1 cellular context compared by ENCODE assay signal in the genomic region with DNA sequence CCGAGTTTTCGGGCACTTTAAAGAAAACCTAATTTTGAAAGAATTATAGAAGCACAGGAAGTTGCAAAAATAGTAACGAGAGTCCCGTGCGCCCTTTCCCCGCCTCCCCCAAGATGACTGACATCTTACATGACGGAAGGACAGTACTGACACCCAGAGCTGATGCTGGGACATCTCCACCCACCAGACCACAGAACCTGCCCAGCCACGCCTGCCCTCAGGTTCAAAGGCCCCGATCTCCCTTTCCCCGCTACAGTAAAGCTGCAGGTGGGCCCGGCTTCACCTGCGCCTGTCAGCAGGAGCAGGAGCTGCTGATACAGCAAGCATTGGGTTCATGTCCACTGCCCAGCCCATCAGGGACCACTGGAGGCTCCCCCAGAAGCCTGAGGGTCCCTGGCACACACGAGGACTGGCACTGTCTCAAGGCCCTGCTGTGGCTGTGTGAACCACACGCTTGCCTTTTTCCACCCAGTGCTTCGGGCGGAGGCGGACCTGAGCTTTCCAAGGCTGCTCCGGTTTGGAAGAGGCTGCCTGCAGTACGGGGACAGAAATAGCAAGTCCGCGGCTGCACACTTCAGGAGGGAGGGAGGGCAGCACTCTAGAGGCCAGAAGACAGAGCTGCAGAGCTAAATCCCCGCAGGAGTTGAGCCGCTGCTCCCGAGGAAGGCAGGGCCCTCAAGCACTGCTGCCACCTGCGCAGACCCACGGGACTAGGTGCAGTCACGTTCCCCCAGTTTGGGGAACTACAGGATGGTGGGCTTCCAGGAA.
A peak's percentile ranks its signal among the peaks of the same experiment; 100 is the strongest.
TF ChIP-seq lines count a peak whose summit lies in the region.

No MANE protein-coding gene starts in this region.

TF ChIP-seq in GM12878, 131 proteins besides CTCF, POLR2A, EP300 and RAD21 (continues in another document):
- TF ChIP-seq, protein P1, sequence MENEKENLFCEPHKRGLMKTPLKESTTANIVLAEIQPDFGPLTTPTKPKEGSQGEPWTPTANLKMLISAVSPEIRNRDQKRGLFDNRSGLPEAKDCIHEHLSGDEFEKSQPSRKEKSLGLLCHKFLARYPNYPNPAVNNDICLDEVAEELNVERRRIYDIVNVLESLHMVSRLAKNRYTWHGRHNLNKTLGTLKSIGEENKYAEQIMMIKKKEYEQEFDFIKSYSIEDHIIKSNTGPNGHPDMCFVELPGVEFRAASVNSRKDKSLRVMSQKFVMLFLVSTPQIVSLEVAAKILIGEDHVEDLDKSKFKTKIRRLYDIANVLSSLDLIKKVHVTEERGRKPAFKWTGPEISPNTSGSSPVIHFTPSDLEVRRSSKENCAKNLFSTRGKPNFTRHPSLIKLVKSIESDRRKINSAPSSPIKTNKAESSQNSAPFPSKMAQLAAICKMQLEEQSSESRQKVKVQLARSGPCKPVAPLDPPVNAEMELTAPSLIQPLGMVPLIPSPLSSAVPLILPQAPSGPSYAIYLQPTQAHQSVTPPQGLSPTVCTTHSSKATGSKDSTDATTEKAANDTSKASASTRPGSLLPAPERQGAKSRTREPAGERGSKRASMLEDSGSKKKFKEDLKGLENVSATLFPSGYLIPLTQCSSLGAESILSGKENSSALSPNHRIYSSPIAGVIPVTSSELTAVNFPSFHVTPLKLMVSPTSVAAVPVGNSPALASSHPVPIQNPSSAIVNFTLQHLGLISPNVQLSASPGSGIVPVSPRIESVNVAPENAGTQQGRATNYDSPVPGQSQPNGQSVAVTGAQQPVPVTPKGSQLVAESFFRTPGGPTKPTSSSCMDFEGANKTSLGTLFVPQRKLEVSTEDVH (IDR thresholded peaks at IDR 0.05; ENCODE audit: low read depth, partially characterized antibody), result no peak
- 0 out of 2 replicates have a peak, but pooled peaks have one; percentile 2 for TF ChIP-seq EED (IDR thresholded peaks at IDR 0.05; ENCODE audit: low read depth)
- peak; percentile 47 for TF ChIP-seq KLF5 (IDR thresholded peaks at IDR 0.05; ENCODE audit: partially characterized antibody)
- TF ChIP-seq, protein P2, sequence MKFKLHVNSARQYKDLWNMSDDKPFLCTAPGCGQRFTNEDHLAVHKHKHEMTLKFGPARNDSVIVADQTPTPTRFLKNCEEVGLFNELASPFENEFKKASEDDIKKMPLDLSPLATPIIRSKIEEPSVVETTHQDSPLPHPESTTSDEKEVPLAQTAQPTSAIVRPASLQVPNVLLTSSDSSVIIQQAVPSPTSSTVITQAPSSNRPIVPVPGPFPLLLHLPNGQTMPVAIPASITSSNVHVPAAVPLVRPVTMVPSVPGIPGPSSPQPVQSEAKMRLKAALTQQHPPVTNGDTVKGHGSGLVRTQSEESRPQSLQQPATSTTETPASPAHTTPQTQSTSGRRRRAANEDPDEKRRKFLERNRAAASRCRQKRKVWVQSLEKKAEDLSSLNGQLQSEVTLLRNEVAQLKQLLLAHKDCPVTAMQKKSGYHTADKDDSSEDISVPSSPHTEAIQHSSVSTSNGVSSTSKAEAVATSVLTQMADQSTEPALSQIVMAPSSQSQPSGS (IDR thresholded peaks at IDR 0.05; ENCODE audit: low read length), result no peak
- peak; percentile 71 for TF ChIP-seq NR2F1 (conservative IDR thresholded peaks at IDR 0.05)
- TF ChIP-seq IRF4 (IDR thresholded peaks at IDR 0.05; ENCODE audit: low read depth, low read length), result no peak
- TF ChIP-seq IKZF1 (conservative IDR thresholded peaks at IDR 0.05), result peak; percentile 66
- TF ChIP-seq, protein P3, sequence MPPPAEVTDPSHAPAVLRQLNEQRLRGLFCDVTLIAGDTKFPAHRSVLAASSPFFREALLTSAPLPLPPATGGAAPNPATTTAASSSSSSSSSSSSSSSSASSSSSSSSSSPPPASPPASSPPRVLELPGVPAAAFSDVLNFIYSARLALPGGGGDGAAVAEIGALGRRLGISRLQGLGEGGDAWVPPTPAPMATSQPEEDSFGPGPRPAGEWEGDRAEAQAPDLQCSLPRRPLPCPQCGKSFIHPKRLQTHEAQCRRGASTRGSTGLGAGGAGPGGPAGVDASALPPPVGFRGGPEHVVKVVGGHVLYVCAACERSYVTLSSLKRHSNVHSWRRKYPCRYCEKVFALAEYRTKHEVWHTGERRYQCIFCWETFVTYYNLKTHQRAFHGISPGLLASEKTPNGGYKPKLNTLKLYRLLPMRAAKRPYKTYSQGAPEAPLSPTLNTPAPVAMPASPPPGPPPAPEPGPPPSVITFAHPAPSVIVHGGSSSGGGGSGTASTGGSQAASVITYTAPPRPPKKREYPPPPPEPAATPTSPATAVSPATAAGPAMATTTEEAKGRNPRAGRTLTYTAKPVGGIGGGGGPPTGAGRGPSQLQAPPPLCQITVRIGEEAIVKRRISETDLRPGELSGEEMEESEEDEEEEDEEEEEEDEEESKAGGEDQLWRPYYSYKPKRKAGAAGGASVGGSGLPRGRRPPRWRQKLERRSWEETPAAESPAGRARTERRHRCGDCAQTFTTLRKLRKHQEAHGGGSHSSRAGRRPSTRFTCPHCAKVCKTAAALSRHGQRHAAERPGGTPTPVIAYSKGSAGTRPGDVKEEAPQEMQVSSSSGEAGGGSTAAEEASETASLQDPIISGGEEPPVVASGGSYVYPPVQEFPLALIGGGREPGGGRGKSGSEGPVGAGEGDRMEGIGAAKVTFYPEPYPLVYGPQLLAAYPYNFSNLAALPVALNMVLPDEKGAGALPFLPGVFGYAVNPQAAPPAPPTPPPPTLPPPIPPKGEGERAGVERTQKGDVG (CRISPR knock-in tag; IDR thresholded peaks at IDR 0.05), result no peak
- peak; percentile 96 for TF ChIP-seq PKNOX1 (IDR thresholded peaks at IDR 0.05)
- no peak for TF ChIP-seq ESRRA (IDR thresholded peaks at IDR 0.05; ENCODE audit: low read length)
- no peak for TF ChIP-seq TCF7 (IDR thresholded peaks at IDR 0.05; ENCODE audit: borderline replicate concordance)
- TF ChIP-seq SMC3 (IDR thresholded peaks at IDR 0.05; ENCODE audit: borderline replicate concordance, low read length), result no peak
- 0 out of 2 replicates have a peak, but pooled peaks have one; percentile 42 for TF ChIP-seq MAX (IDR thresholded peaks at IDR 0.05; ENCODE audit: low read depth, low read length)
- no peak for TF ChIP-seq NFXL1 (IDR thresholded peaks at IDR 0.05; ENCODE audit: borderline replicate concordance)
- no peak for TF ChIP-seq JUND (IDR thresholded peaks at IDR 0.05; ENCODE audit: low read depth, low read length)
- peak; percentile 60; the same call in 1 of the 2 replicates for TF ChIP-seq DPF2 (IDR thresholded peaks at IDR 0.05)
- TF ChIP-seq ZNF207 (IDR thresholded peaks at IDR 0.05; ENCODE audit: borderline replicate concordance), result no peak; the same call in 1 of the 2 replicates
- no peak for TF ChIP-seq NRF1 (conservative IDR thresholded peaks at IDR 0.05; ENCODE audit: low read depth, low read length)
- no peak for TF ChIP-seq CREM (IDR thresholded peaks at IDR 0.05; ENCODE audit: low read depth)
- no peak for TF ChIP-seq ZZZ3 (IDR thresholded peaks at IDR 0.05; ENCODE audit: control insufficient read depth, insufficient read length, low read depth)
- TF ChIP-seq, protein P4, sequence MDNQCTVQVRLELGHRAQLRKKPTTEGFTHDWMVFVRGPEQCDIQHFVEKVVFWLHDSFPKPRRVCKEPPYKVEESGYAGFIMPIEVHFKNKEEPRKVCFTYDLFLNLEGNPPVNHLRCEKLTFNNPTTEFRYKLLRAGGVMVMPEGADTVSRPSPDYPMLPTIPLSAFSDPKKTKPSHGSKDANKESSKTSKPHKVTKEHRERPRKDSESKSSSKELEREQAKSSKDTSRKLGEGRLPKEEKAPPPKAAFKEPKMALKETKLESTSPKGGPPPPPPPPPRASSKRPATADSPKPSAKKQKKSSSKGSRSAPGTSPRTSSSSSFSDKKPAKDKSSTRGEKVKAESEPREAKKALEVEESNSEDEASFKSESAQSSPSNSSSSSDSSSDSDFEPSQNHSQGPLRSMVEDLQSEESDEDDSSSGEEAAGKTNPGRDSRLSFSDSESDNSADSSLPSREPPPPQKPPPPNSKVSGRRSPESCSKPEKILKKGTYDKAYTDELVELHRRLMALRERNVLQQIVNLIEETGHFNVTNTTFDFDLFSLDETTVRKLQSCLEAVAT (IDR thresholded peaks at IDR 0.05), result 0 out of 2 replicates have a peak, but pooled peaks have one; percentile 28
- no peak for TF ChIP-seq SPI1 (IDR thresholded peaks at IDR 0.05; ENCODE audit: borderline replicate concordance, insufficient read depth, low read depth, low read length)
- TF ChIP-seq PAX5 (IDR thresholded peaks at IDR 0.05; ENCODE audit: borderline replicate concordance, low read depth, low read length), result peak; percentile 34; the same call in 1 of the 2 replicates
- TF ChIP-seq MTA2 (IDR thresholded peaks at IDR 0.05; ENCODE audit: low read depth), result peak; percentile 46; the same call in 1 of the 2 replicates
- no peak for TF ChIP-seq ASH2L (IDR thresholded peaks at IDR 0.05; ENCODE audit: borderline replicate concordance, low read depth)
- peak in 1 of 2 experiments; percentile 67; a peak in 1 of 4 replicates for TF ChIP-seq SRF (IDR thresholded peaks at IDR 0.05; ENCODE audit: low read depth in 2 of 2, low read length in 2 of 2)
- peak; percentile 6; the same call in 1 of the 2 replicates for TF ChIP-seq RELB (IDR thresholded peaks at IDR 0.05; ENCODE audit: low read depth)
- TF ChIP-seq CREB1 (IDR thresholded peaks at IDR 0.05; ENCODE audit: low read depth), result peak; percentile 55
- TF ChIP-seq MEF2A (IDR thresholded peaks at IDR 0.05; ENCODE audit: insufficient read depth, low read depth, low read length), result peak; percentile 95
- 0 out of 2 replicates have a peak, but pooled peaks have one; percentile 41 for TF ChIP-seq NBN (IDR thresholded peaks at IDR 0.05)
- TF ChIP-seq IRF3 (IDR thresholded peaks at IDR 0.05), result no peak; the same call in 1 of the 2 replicates
- 0 out of 3 replicates have a peak, but pooled peaks have one; percentile 16 for TF ChIP-seq POU2F2 (IDR thresholded peaks at IDR 0.05; ENCODE audit: borderline replicate concordance, low read depth, low read length)
- no peak for TF ChIP-seq USF1 (IDR thresholded peaks at IDR 0.05; ENCODE audit: borderline replicate concordance, extremely low read length, insufficient read depth, low read depth, low read length)
- no peak for TF ChIP-seq POLR2AphosphoS5 (IDR thresholded peaks at IDR 0.05; ENCODE audit: low read length)
- TF ChIP-seq ZNF687 (IDR thresholded peaks at IDR 0.05), result peak; percentile 27; the same call in 1 of the 2 replicates
- no peak for TF ChIP-seq CHD1 (IDR thresholded peaks at IDR 0.05; ENCODE audit: low read depth, low read length)
- no peak for TF ChIP-seq RBBP5 (conservative IDR thresholded peaks at IDR 0.05)
- no peak for TF ChIP-seq GABPA (IDR thresholded peaks at IDR 0.05; ENCODE audit: low read depth)
